In genomic region chr12:107992870-107993451, GRCh38 we compare ENCODE assay signal across 8 cellular contexts.
DNase-seq lines count a peak whose midpoint lies in the region; ATAC-seq and TF ChIP-seq lines count a peak whose summit lies in the region.

No MANE protein-coding gene starts in this region.

- TF ChIP-seq CTCF in endodermal cell (conservative IDR thresholded peaks at IDR 0.05) (peak; percentile 85), parathyroid adenoma (IDR thresholded peaks at IDR 0.05) (peak; percentile 46)

- H3K9ac ChIP-seq in endodermal cell (ENCODE audit: extremely low read depth, low read length, poor library complexity, severe bottlenecking) (no peak overlapping the region), parathyroid adenoma (no peak overlapping the region)

- peaks cover 56% of the 10 kb centered on the region for H3K27me3 Mint-ChIP-seq in endodermal cell (ENCODE audit: insufficient read depth)
- peaks cover 35% of the 10 kb centered on the region for H3K27me3 Mint-ChIP-seq in stimulated activated memory B cell treated with anti-CD40 and anti-IgM and Interleukin-4, amounts not matched to agents 10 μg/mL and 1 μg/mL and 100 μg/mL, for 72 hours

- H3K27me3 ChIP-seq in endodermal cell (ENCODE audit: control insufficient read depth, insufficient read depth, low read length, poor library complexity, severe bottlenecking), result peaks cover 43% of the 10 kb centered on the region
- no peaks in the 10 kb centered on the region for H3K27me3 ChIP-seq in parathyroid adenoma (ENCODE audit: control insufficient read depth, insufficient read depth, low read length)

- no peaks in the 10 kb centered on the region for H3K4me1 ChIP-seq in endodermal cell (ENCODE audit: control insufficient read depth, insufficient read depth, low read length)
- H3K4me1 ChIP-seq in parathyroid adenoma, result no peaks in the 10 kb centered on the region

- 40 to 61% methylated on average over 2 to 4 of the region's 4 CpGs for WGBS in endodermal cell (ENCODE audit: insufficient coverage in 1 of 2, insufficient read length in 1 of 2), 2 experiments

- no peaks in the 10 kb centered on the region for H3K79me2 ChIP-seq in parathyroid adenoma

- H3K4me3 ChIP-seq in endodermal cell (ENCODE audit: low read length) (no peak overlapping the region), parathyroid adenoma (ENCODE audit: low read depth, low read length) (no peak overlapping the region)

- no peak for ATAC-seq in GM18502 (IDR thresholded peaks at IDR 0.05; ENCODE audit: poor library complexity, unreplicated experiment)
- no peak for ATAC-seq in stimulated activated memory B cell treated with anti-CD40 and anti-IgM and Interleukin-4, amounts not matched to agents 10 μg/mL and 1 μg/mL and 100 μg/mL, for 72 hours

- no peaks in the 10 kb centered on the region for H3K9me3 Mint-ChIP-seq in endodermal cell
- no peaks in the 10 kb centered on the region for H3K9me3 Mint-ChIP-seq in stimulated activated memory B cell treated with anti-CD40 and anti-IgM and Interleukin-4, amounts not matched to agents 10 μg/mL and 1 μg/mL and 100 μg/mL, for 72 hours

- H3K36me3 ChIP-seq in endodermal cell (ENCODE audit: control insufficient read depth, insufficient read depth, low read length) (no peaks in the 10 kb centered on the region), parathyroid adenoma (ENCODE audit: control insufficient read depth, insufficient read depth, low read length) (no peaks in the 10 kb centered on the region)

- no peak overlapping the region for H3K27ac ChIP-seq in endodermal cell (ENCODE audit: low read depth, low read length)
- H3K27ac ChIP-seq in parathyroid adenoma, result no peak overlapping the region

- H3K4me2 ChIP-seq in parathyroid adenoma (ENCODE audit: low read length), result no peak overlapping the region

- no peaks in the 10 kb centered on the region for H3K4me1 Mint-ChIP-seq in endodermal cell
- H3K4me1 Mint-ChIP-seq in stimulated activated memory B cell treated with anti-CD40 and anti-IgM and Interleukin-4, amounts not matched to agents 10 μg/mL and 1 μg/mL and 100 μg/mL, for 72 hours, result peaks cover 5% of the 10 kb centered on the region

- no peak overlapping the region for H2AFZ ChIP-seq in parathyroid adenoma

- DNase-seq in GM04504 (ENCODE audit: low read depth), result peak; percentile 4
- peak; percentile 10 for DNase-seq in HK-2 (ENCODE audit: unreplicated experiment)
- DNase-seq in NOMO-1 treated with DMSO at 0.1 percent for 48 hours (lab: John Stamatoyannopoulos, UW; ENCODE audit: unreplicated experiment), result peak; percentile 37
- peak; percentile 90 for DNase-seq in endodermal cell
- no peak for DNase-seq in amniotic stem cell (lab: John Stamatoyannopoulos, UW)

- no peak overlapping the region for H3K4me3 Mint-ChIP-seq in endodermal cell
- H3K4me3 Mint-ChIP-seq in stimulated activated memory B cell treated with anti-CD40 and anti-IgM and Interleukin-4, amounts not matched to agents 10 μg/mL and 1 μg/mL and 100 μg/mL, for 72 hours, result no peak overlapping the region

- H3K27ac Mint-ChIP-seq in endodermal cell, result no peak overlapping the region
- H3K27ac Mint-ChIP-seq in stimulated activated memory B cell treated with anti-CD40 and anti-IgM and Interleukin-4, amounts not matched to agents 10 μg/mL and 1 μg/mL and 100 μg/mL, for 72 hours, result no peak overlapping the region

- no peaks in the 10 kb centered on the region for H3K36me3 Mint-ChIP-seq in endodermal cell (ENCODE audit: low read depth)
- no peaks in the 10 kb centered on the region for H3K36me3 Mint-ChIP-seq in stimulated activated memory B cell treated with anti-CD40 and anti-IgM and Interleukin-4, amounts not matched to agents 10 μg/mL and 1 μg/mL and 100 μg/mL, for 72 hours

- no peaks in the 10 kb centered on the region for H3K9me3 ChIP-seq in endodermal cell (ENCODE audit: control insufficient read depth, low read length)
- H3K9me3 ChIP-seq in parathyroid adenoma (ENCODE audit: control insufficient read depth, low read length), result no peaks in the 10 kb centered on the region
